8 cellular contexts compared by ENCODE assay signal in genomic region chr19:2461751-2462634, GRCh38. TPM values are rescaled to one million over a fixed set of nuclear protein-coding genes. Genes with fewer than 3 reads are reported as not detected.
DNase-seq lines count a peak whose midpoint lies in the region; ATAC-seq and TF ChIP-seq lines count a peak whose summit lies in the region.

No MANE protein-coding gene starts in this region.

- H3K36me3 Mint-ChIP-seq in nephron (ENCODE audit: low read depth): no peaks in the 10 kb centered on the region
- no peaks in the 10 kb centered on the region for H3K36me3 Mint-ChIP-seq in type B pancreatic cell

- H3K4me1 Mint-ChIP-seq in nephron (peaks cover 12% of the 10 kb centered on the region), type B pancreatic cell (ENCODE audit: unreplicated experiment) (peaks cover 11% of the 10 kb centered on the region)

- H3K27me3 Mint-ChIP-seq in nephron (ENCODE audit: low read depth) (no peaks in the 10 kb centered on the region), type B pancreatic cell (no peaks in the 10 kb centered on the region)

- no peak for ATAC-seq in HG02870 (IDR thresholded peaks at IDR 0.05; ENCODE audit: unreplicated experiment)

- H3K27ac Mint-ChIP-seq in nephron: peak overlapping the region; percentile 35 to 77 (median 37)
- H3K27ac Mint-ChIP-seq in type B pancreatic cell: peak overlapping the region; percentile 68

- H3K9me3 Mint-ChIP-seq in nephron (no peaks in the 10 kb centered on the region), type B pancreatic cell (no peaks in the 10 kb centered on the region)

- DNase-seq in NOMO-1 (lab: John Stamatoyannopoulos, UW; ENCODE audit: unreplicated experiment in 2 of 2) (peak; percentile 26 to 68), NOMO-1 treated with DMSO at 0.1 percent for 48 hours (lab: John Stamatoyannopoulos, UW; ENCODE audit: unreplicated experiment) (no peak), NCI-H1105 treated with DMSO at 0.1 percent for 48 hours (lab: John Stamatoyannopoulos, UW) (peak; percentile 17), activated T-cell treated with anti-CD3 and anti-CD28 coated beads for 24 hours (ENCODE audit: low read depth) (peak; percentile 52), fibroblast of gingiva (ENCODE audit: low read depth) (peak; percentile 60), type B pancreatic cell (ENCODE audit: extremely low spot score, unreplicated experiment) (no peak)

- TF ChIP-seq CTCF in nephron (IDR thresholded peaks at IDR 0.05; ENCODE audit: unreplicated experiment in 3 of 3) (no peak), type B pancreatic cell (conservative IDR thresholded peaks at IDR 0.05) (no peak)

- H3K4me3 Mint-ChIP-seq in nephron: peak overlapping the region; percentile 79 to 88 (median 85)
- peak overlapping the region; percentile 85 for H3K4me3 Mint-ChIP-seq in type B pancreatic cell

RNA-seq across cellular contexts. Expression of gene LMNB2, which starts 5.2 kb away (rescaled TPM):
- total RNA-seq in type B pancreatic cell (ENCODE audit: low replicate concordance): 63.6 and 116 TPM in 2 replicates

RNA-seq across cellular contexts. Expression of gene GADD45B, which starts 13.9 kb away (rescaled TPM):
- 31.1 and 67.3 TPM in 2 replicates for total RNA-seq in type B pancreatic cell (ENCODE audit: low replicate concordance)

RNA-seq across cellular contexts. Expression of gene TIMM13, which starts 34.6 kb away (rescaled TPM):
- total RNA-seq in type B pancreatic cell (ENCODE audit: low replicate concordance): 132 and 139 TPM in 2 replicates

Comparison
In these comparisons a context has a peak if more than half of its experiments do, and no peak if none do; other contexts are left out.
1. DNase-seq: peak in NOMO-1 (2 of 2), NCI-H1105 treated with DMSO at 0.1 percent for 48 hours (single experiment), activated T-cell treated with anti-CD3 and anti-CD28 coated beads for 24 hours (single experiment) and fibroblast of gingiva (single experiment); none in NOMO-1 treated with DMSO at 0.1 percent for 48 hours (single experiment) and type B pancreatic cell (single experiment).